26 cellular contexts compared by ENCODE assay signal in the genomic region with DNA sequence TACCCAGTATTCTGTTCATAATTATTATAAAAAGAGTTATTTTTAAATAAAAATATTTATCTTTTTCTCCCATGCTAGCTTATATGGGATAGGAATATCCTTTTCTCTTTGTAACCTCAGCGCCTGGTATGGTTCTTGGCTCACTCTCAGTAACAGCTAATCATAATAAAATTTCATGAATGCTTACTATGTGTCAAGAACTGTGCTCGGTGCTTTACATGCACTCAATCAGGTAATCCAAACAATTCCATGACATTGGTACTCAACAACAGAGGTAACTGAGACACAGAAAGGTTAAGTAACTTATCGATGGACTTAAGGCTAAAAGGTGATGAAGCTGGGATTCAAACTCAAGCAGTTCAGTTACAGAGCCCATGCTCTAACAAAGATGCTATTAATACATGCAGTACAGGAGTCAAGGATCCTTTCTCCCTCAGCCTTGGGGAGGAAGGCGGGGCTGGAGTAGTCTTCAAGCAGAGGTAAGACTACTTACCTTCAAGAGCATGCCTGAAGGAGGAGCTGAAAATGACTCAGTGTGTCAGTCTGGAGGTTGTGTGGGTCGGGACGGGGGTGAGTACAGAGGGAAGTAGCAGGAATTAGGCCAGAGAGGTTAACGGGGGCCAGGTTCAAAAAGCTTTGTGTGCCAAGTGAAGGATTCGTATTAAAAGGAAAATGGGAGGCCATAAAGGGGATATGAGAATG.
"Had no signal": no experiment of that assay in that cellular context is flagged by ENCODE, and none has a peak within 500 bp of the region (broad histone marks: within the 10 kb centered on the region; RNA-seq: fewer than 3 reads in every experiment).

No MANE protein-coding gene starts in this region.

- H3K27me3 ChIP-seq: body of pancreas, cardiac muscle cell, heart right ventricle, right lobe of liver had no signal

- H3K4me1 Mint-ChIP-seq: memory B cell; stimulated activated effector memory CD8-positive, alpha-beta T cell treated with anti-CD3 and anti-CD28 coated beads, Interleukin-12 subunit alpha, Interleukin-12 subunit beta, amount 100 ng/mL, for 72 hours had no signal

- H3K27ac Mint-ChIP-seq: activated naive CD8-positive, alpha-beta T cell; memory B cell; stimulated activated effector memory CD8-positive, alpha-beta T cell treated with anti-CD3 and anti-CD28 coated beads, Interleukin-12 subunit alpha, Interleukin-12 subunit beta, amount 100 ng/mL, for 72 hours; stimulated activated naive CD8-positive, alpha-beta T cell treated with anti-CD3 and anti-CD28 coated beads, Interleukin-15, Interleukin-2, amounts not matched to agents 100 ng/mL and 50 ng/mL, for 24 hours; type B pancreatic cell had no signal

- DNase-seq: activated CD4-positive, alpha-beta T cell treated with anti-CD3 and anti-CD28 coated beads for 48 hours; activated CD4-positive, alpha-beta T cell treated with anti-CD3 and anti-CD28 coated beads, Interleukin-2, amount 50 U/mL, for 48 hours; activated CD8-positive, alpha-beta memory T cell treated with anti-CD3 and anti-CD28 coated beads for 24 hours; activated effector memory CD4-positive, alpha-beta T cell treated with Interleukin-2 at 50 U/mL for 16 hours; activated naive CD4-positive, alpha-beta T cell treated with Interleukin-2 at 50 U/mL for 16 hours; body of pancreas; effector memory CD8-positive, alpha-beta T cell; foreskin fibroblast; heart right ventricle; left ventricle myocardium superior; naive thymus-derived CD8-positive, alpha-beta T cell; posterior cingulate gyrus; stimulated activated CD4-positive, alpha-beta T cell treated with anti-CD3 and anti-CD28 coated beads, Interleukin-4, amount 100 ng/mL, for 24 hours; T-helper 1 cell had no signal

- H3K36me3 ChIP-seq: cardiac muscle cell, heart right ventricle, right lobe of liver, thoracic aorta had no signal

- H3K27me3 Mint-ChIP-seq: activated naive CD8-positive, alpha-beta T cell; stimulated activated naive CD8-positive, alpha-beta T cell treated with anti-CD3 and anti-CD28 coated beads, Interleukin-15, Interleukin-2, amounts not matched to agents 100 ng/mL and 50 ng/mL, for 24 hours; type B pancreatic cell had no signal

- H3K9me3 ChIP-seq: body of pancreas, heart right ventricle, right lobe of liver, thoracic aorta had no signal

- H3K27ac ChIP-seq: body of pancreas, cardiac muscle cell, coronary artery, heart right ventricle, right lobe of liver, skin epidermis, thoracic aorta, VCaP had no signal

- H3K4me1 ChIP-seq: body of pancreas, heart right ventricle had no signal

- H3K4me3 Mint-ChIP-seq: activated naive CD8-positive, alpha-beta T cell; effector memory CD8-positive, alpha-beta T cell; memory B cell; naive thymus-derived CD8-positive, alpha-beta T cell; stimulated activated effector memory CD8-positive, alpha-beta T cell treated with anti-CD3 and anti-CD28 coated beads, Interleukin-12 subunit alpha, Interleukin-12 subunit beta, amount 100 ng/mL, for 72 hours; stimulated activated naive CD8-positive, alpha-beta T cell treated with anti-CD3 and anti-CD28 coated beads, Interleukin-15, Interleukin-2, amounts not matched to agents 100 ng/mL and 50 ng/mL, for 24 hours; type B pancreatic cell had no signal

- H3K36me3 Mint-ChIP-seq: memory B cell; stimulated activated effector memory CD8-positive, alpha-beta T cell treated with anti-CD3 and anti-CD28 coated beads, Interleukin-12 subunit alpha, Interleukin-12 subunit beta, amount 100 ng/mL, for 72 hours; type B pancreatic cell had no signal

- H3K4me3 ChIP-seq: body of pancreas, cardiac muscle cell, coronary artery, heart right ventricle, right lobe of liver, skin epidermis, thoracic aorta had no signal

- H3K9me3 Mint-ChIP-seq: effector memory CD8-positive, alpha-beta T cell; memory B cell; naive thymus-derived CD8-positive, alpha-beta T cell; stimulated activated effector memory CD8-positive, alpha-beta T cell treated with anti-CD3 and anti-CD28 coated beads, Interleukin-12 subunit alpha, Interleukin-12 subunit beta, amount 100 ng/mL, for 72 hours; stimulated activated naive CD8-positive, alpha-beta T cell treated with anti-CD3 and anti-CD28 coated beads, Interleukin-15, Interleukin-2, amounts not matched to agents 100 ng/mL and 50 ng/mL, for 24 hours; type B pancreatic cell had no signal

- ATAC-seq: activated CD4-positive, CD25-positive, alpha-beta regulatory T cell treated with anti-CD3 and anti-CD28 coated beads, Interleukin-2, amount 50 U/mL, for 24 hours; body of pancreas; effector memory CD8-positive, alpha-beta T cell; heart right ventricle; left ventricle myocardium superior; naive thymus-derived CD8-positive, alpha-beta T cell; stimulated activated effector memory CD8-positive, alpha-beta T cell treated with anti-CD3 and anti-CD28 coated beads, Interleukin-12 subunit alpha, Interleukin-12 subunit beta, amount 100 ng/mL, for 72 hours had no signal
